ENCODE assay signal across 20 cellular contexts in the genomic region with DNA sequence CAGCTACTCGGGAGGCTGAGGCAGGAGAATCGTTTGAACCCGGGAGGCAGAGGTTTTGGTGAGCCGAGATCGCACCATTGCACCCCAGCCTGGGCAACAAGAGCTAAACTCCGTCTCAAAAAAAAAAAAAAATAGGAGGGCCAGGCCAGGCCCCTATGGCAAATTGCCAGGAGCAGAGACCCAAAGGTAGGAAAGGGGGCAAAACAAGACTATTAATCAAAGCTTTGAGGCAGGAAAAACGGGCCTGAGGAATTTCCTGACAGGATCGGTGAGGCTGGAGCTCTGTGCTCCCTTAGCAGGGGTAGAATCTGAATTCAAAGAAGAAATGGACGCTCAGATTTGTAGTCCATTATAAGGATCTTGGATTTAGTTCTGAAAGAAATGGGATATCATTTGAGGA.
"Had no signal": no experiment of that assay in that cellular context is flagged by ENCODE, and none has a peak within 500 bp of the region (broad histone marks: within the 10 kb centered on the region; RNA-seq: fewer than 3 reads in every experiment).

No MANE protein-coding gene starts in this region.

- DNase-seq: activated CD4-positive, CD25-positive, alpha-beta regulatory T cell treated with anti-CD3 and anti-CD28 coated beads, Interleukin-2, amount 50 U/mL, for 72 hours; activated effector memory CD4-positive, alpha-beta T cell treated with anti-CD3 and anti-CD28 coated beads, Interleukin-2, amount 50 U/mL, for 16 hours; activated naive CD8-positive, alpha-beta T cell treated with anti-CD3 and anti-CD28 coated beads for 36 hours; activated T-cell treated with anti-CD3 and anti-CD28 coated beads, Interleukin-2, amount 50 U/mL, for 24 hours; amniotic stem cell; endodermal cell; erythroblast; foreskin melanocyte; kidney; midbrain; stimulated activated CD4-positive, alpha-beta T cell treated with anti-CD3 and anti-CD28 coated beads, Interleukin-12 subunit alpha, Interleukin-12 subunit beta, amount 100 ng/mL, for 4 hours; stimulated activated CD4-positive, alpha-beta T cell treated with anti-CD3 and anti-CD28 coated beads, Interleukin-1b, Interleukin-23, amount 100 ng/mL, for 48 hours; stimulated activated naive CD4-positive, alpha-beta T cell treated with Interleukin-2 at 50 U/mL for 16 hours; T-helper 2 cell; tibial artery had no signal

- H3K4me3 Mint-ChIP-seq: activated naive CD8-positive, alpha-beta T cell treated with anti-CD3 and anti-CD28 coated beads for 36 hours; activated T-cell treated with anti-CD3 and anti-CD28 coated beads, Interleukin-2, amount 50 U/mL, for 24 hours; endodermal cell had no signal

- H3K4me3 ChIP-seq: right atrium auricular region, tibial artery had no signal

- H3K27me3 ChIP-seq: right atrium auricular region, tibial artery had no signal

- ATAC-seq: left lobe of liver had no signal

- H3K27ac ChIP-seq: right atrium auricular region, VCaP had no signal

- H3K27ac Mint-ChIP-seq: endodermal cell, progenitor cell of endocrine pancreas had no signal

- H3K9me3 ChIP-seq: right atrium auricular region, tibial artery had no signal

- H3K27me3 Mint-ChIP-seq: activated naive CD8-positive, alpha-beta T cell treated with anti-CD3 and anti-CD28 coated beads for 36 hours; activated T-cell treated with anti-CD3 and anti-CD28 coated beads, Interleukin-2, amount 50 U/mL, for 24 hours had no signal

- H3K9me3 Mint-ChIP-seq: activated naive CD8-positive, alpha-beta T cell treated with anti-CD3 and anti-CD28 coated beads for 36 hours; activated T-cell treated with anti-CD3 and anti-CD28 coated beads, Interleukin-2, amount 50 U/mL, for 24 hours; endodermal cell; neural crest cell had no signal

- H3K36me3 ChIP-seq: right atrium auricular region, tibial artery had no signal
